Comparison of ENCODE assay signal across 18 cellular contexts in genomic region chr20:59580991-59581401, GRCh38. TPM values are rescaled to one million over a fixed set of nuclear protein-coding genes. Genes with fewer than 3 reads are reported as not detected.
"Had no signal": no experiment of that assay in that cellular context is flagged by ENCODE, and none has a peak within 500 bp of the region (broad histone marks: within the 10 kb centered on the region; RNA-seq: fewer than 3 reads in every experiment).

No MANE protein-coding gene starts in this region.

- H3K4me1 ChIP-seq: gastrocnemius medialis, left lung, upper lobe of left lung had no signal

- H3K27me3 ChIP-seq: right atrium auricular region, vagina had no signal

- H3K27ac Mint-ChIP-seq: naive thymus-derived CD4-positive, alpha-beta T cell; nephron progenitor cell had no signal

- DNase-seq: effector memory CD4-positive, alpha-beta T cell; gastrocnemius medialis; islet precursor cell; left lung; lower lobe of right lung; mesendoderm; naive thymus-derived CD4-positive, alpha-beta T cell; nephron progenitor cell; small intestine; stimulated activated CD4-positive, alpha-beta T cell treated with anti-CD3 and anti-CD28 coated beads, Interleukin-2, amount 100 ng/mL, for 48 hours; stimulated activated naive CD8-positive, alpha-beta T cell treated with anti-CD3 and anti-CD28 coated beads, Interleukin-15, Interleukin-2, amounts not matched to agents 100 U/mL and 50 U/mL, for 24 hours; upper lobe of left lung had no signal

- H3K4me3 ChIP-seq: gastrocnemius medialis, left lung, lower lobe of right lung, right atrium auricular region, suprapubic skin, tibial artery, upper lobe of left lung, vagina had no signal

- H3K36me3 Mint-ChIP-seq: naive thymus-derived CD4-positive, alpha-beta T cell had no signal

- H3K27ac ChIP-seq: gastrocnemius medialis, left lung, lower lobe of right lung, right atrium auricular region, suprapubic skin, tibial artery, upper lobe of left lung, vagina had no signal

- H3K36me3 ChIP-seq: gastrocnemius medialis, left lung, lower lobe of right lung, right atrium auricular region, suprapubic skin, tibial artery, upper lobe of left lung, vagina had no signal

- H3K9me3 ChIP-seq: gastrocnemius medialis, left lung, lower lobe of right lung, right atrium auricular region, suprapubic skin, tibial artery, upper lobe of left lung, vagina had no signal

- ATAC-seq: esophagus mucosa; gastrocnemius medialis; naive thymus-derived CD4-positive, alpha-beta T cell; stimulated activated naive CD8-positive, alpha-beta T cell treated with anti-CD3 and anti-CD28 coated beads, Interleukin-15, Interleukin-2, amounts not matched to agents 100 U/mL and 50 U/mL, for 24 hours had no signal

- H3K4me3 Mint-ChIP-seq: naive thymus-derived CD4-positive, alpha-beta T cell; nephron progenitor cell had no signal

RNA-seq across cellular contexts. Expression of gene PHACTR3, which starts 23.3 kb away (rescaled TPM):
- total RNA-seq: esophagus mucosa, fibroblast of villous mesenchyme had no signal
